In the genomic region with DNA sequence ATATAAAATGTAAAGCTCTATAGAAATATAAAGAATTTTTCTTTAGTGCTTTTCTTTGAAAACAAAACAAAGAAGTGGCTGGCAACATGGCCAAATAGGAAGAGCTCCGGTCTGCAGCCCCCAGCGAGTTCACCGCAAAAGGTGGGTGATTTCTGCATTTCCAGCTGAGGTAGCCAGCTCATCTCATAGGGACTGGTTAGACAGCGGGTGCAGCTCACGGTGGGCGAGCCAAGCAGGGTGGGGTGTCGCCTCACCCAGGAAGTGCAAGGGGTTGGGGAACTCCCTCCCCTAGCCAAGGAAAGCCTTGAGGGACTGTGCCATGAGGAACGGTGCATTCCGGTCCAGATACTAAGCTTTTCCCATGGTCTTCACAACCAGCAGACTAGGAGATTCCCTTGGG, we compare ENCODE assay signal across 28 cellular contexts. TPM values are rescaled to one million over a fixed set of nuclear protein-coding genes. Genes with fewer than 3 reads are reported as not detected.
"Had no signal": no experiment of that assay in that cellular context is flagged by ENCODE, and none has a peak within 500 bp of the region (broad histone marks: within the 10 kb centered on the region; RNA-seq: fewer than 3 reads in every experiment).

No MANE protein-coding gene starts in this region.

- H3K4me1 Mint-ChIP-seq: stimulated activated memory B cell treated with anti-CD40 and anti-IgM and Interleukin-4, amounts not matched to agents 10 μg/mL and 1 μg/mL and 100 μg/mL, for 72 hours; stimulated activated naive B cell treated with anti-CD40 and anti-IgM and Interleukin-4, amounts not matched to agents 10 μg/mL and 1 μg/mL and 100 μg/mL, for 72 hours had no signal

- H3K27ac ChIP-seq: stomach, suprapubic skin, testis, thoracic aorta, thyroid gland, tibial artery, tibial nerve, transverse colon, upper lobe of left lung, upper lobe of right lung, uterus, vagina had no signal

- H3K27me3 Mint-ChIP-seq: stimulated activated naive CD8-positive, alpha-beta T cell treated with anti-CD3 and anti-CD28 coated beads, Interleukin-15, Interleukin-2, amounts not matched to agents 100 ng/mL and 50 ng/mL, for 24 hours had no signal

- H3K4me3 Mint-ChIP-seq: stimulated activated effector memory CD8-positive, alpha-beta T cell treated with anti-CD3 and anti-CD28 coated beads, Interleukin-12 subunit alpha, Interleukin-12 subunit beta, amount 100 ng/mL, for 72 hours; stimulated activated memory B cell treated with anti-CD40 and anti-IgM and Interleukin-4, amounts not matched to agents 10 μg/mL and 1 μg/mL and 100 μg/mL, for 72 hours; stimulated activated naive B cell treated with anti-CD40 and anti-IgM and Interleukin-4, amounts not matched to agents 10 μg/mL and 1 μg/mL and 100 μg/mL, for 72 hours; stimulated activated naive CD8-positive, alpha-beta T cell treated with anti-CD3 and anti-CD28 coated beads, Interleukin-15, amount 100 ng/mL, for 72 hours; stimulated activated naive CD8-positive, alpha-beta T cell treated with anti-CD3 and anti-CD28 coated beads, Interleukin-15, Interleukin-2, amounts not matched to agents 100 ng/mL and 50 ng/mL, for 24 hours; type B pancreatic cell had no signal

- H3K36me3 ChIP-seq: stomach, suprapubic skin, thoracic aorta, thyroid gland, tibial artery, tibial nerve, transverse colon, upper lobe of left lung, upper lobe of right lung, uterus, vagina had no signal

- H3K9me3 Mint-ChIP-seq: stimulated activated memory B cell treated with anti-CD40 and anti-IgM and Interleukin-4, amounts not matched to agents 10 μg/mL and 1 μg/mL and 100 μg/mL, for 72 hours; stimulated activated naive B cell treated with anti-CD40 and anti-IgM and Interleukin-4, amounts not matched to agents 10 μg/mL and 1 μg/mL and 100 μg/mL, for 72 hours; stimulated activated naive CD8-positive, alpha-beta T cell treated with anti-CD3 and anti-CD28 coated beads, Interleukin-15, Interleukin-2, amounts not matched to agents 100 ng/mL and 50 ng/mL, for 24 hours had no signal

- ATAC-seq: stimulated activated effector memory CD8-positive, alpha-beta T cell treated with anti-CD3 and anti-CD28 coated beads, Interleukin-12 subunit alpha, Interleukin-12 subunit beta, amount 100 ng/mL, for 72 hours; stimulated activated memory B cell treated with anti-CD40 and anti-IgM and Interleukin-4, amounts not matched to agents 10 μg/mL and 1 μg/mL and 100 μg/mL, for 72 hours; stimulated activated naive B cell treated with anti-CD40 and anti-IgM and Interleukin-4, amounts not matched to agents 10 μg/mL and 1 μg/mL and 100 μg/mL, for 72 hours; stimulated activated naive CD8-positive, alpha-beta T cell treated with anti-CD3 and anti-CD28 coated beads, Interleukin-15, amount 100 ng/mL, for 72 hours; stimulated activated naive CD8-positive, alpha-beta T cell treated with anti-CD3 and anti-CD28 coated beads, Interleukin-15, Interleukin-2, amounts not matched to agents 100 U/mL and 50 U/mL, for 24 hours; upper lobe of right lung had no signal

- H3K4me1 ChIP-seq: stomach, suprapubic skin, testis, thyroid gland, tibial artery, tibial nerve, transverse colon, upper lobe of left lung, upper lobe of right lung, uterus, vagina had no signal

- H3K4me3 ChIP-seq: stomach, suprapubic skin, testis, thoracic aorta, thyroid gland, tibial artery, tibial nerve, transverse colon, upper lobe of left lung, upper lobe of right lung, uterus, vagina had no signal

- H3K36me3 Mint-ChIP-seq: stimulated activated effector memory CD8-positive, alpha-beta T cell treated with anti-CD3 and anti-CD28 coated beads, Interleukin-12 subunit alpha, Interleukin-12 subunit beta, amount 100 ng/mL, for 72 hours; stimulated activated memory B cell treated with anti-CD40 and anti-IgM and Interleukin-4, amounts not matched to agents 10 μg/mL and 1 μg/mL and 100 μg/mL, for 72 hours; stimulated activated naive B cell treated with anti-CD40 and anti-IgM and Interleukin-4, amounts not matched to agents 10 μg/mL and 1 μg/mL and 100 μg/mL, for 72 hours; type B pancreatic cell had no signal

- H3K9me3 ChIP-seq: stomach, testis, thoracic aorta, thyroid gland, tibial artery, tibial nerve, transverse colon, upper lobe of left lung, upper lobe of right lung, uterus, vagina had no signal

- H3K27me3 ChIP-seq: stomach, suprapubic skin, testis, thyroid gland, tibial artery, tibial nerve, transverse colon, upper lobe of left lung, upper lobe of right lung, uterus, vagina had no signal

- H3K27ac Mint-ChIP-seq: stimulated activated effector memory CD8-positive, alpha-beta T cell treated with anti-CD3 and anti-CD28 coated beads, Interleukin-12 subunit alpha, Interleukin-12 subunit beta, amount 100 ng/mL, for 72 hours; stimulated activated memory B cell treated with anti-CD40 and anti-IgM and Interleukin-4, amounts not matched to agents 10 μg/mL and 1 μg/mL and 100 μg/mL, for 72 hours; stimulated activated naive B cell treated with anti-CD40 and anti-IgM and Interleukin-4, amounts not matched to agents 10 μg/mL and 1 μg/mL and 100 μg/mL, for 72 hours; stimulated activated naive CD8-positive, alpha-beta T cell treated with anti-CD3 and anti-CD28 coated beads, Interleukin-15, Interleukin-2, amounts not matched to agents 100 ng/mL and 50 ng/mL, for 24 hours; type B pancreatic cell had no signal

- DNase-seq: stimulated activated CD4-positive, alpha-beta T cell treated with anti-CD3 and anti-CD28 coated beads, Interleukin-2, amount 100 ng/mL, for 48 hours; stimulated activated CD4-positive, alpha-beta T cell treated with anti-CD3 and anti-CD28 coated beads, Interleukin-4, amount 100 ng/mL, for 1 hour; stimulated activated CD4-positive, alpha-beta T cell treated with anti-CD3 and anti-CD28 coated beads, Interleukin-4, amount 100 ng/mL, for 24 hours; stimulated activated CD4-positive, alpha-beta T cell treated with anti-CD3 and anti-CD28 coated beads, Interleukin-4, amount 100 ng/mL, for 4 hours; stimulated activated CD8-positive, alpha-beta memory T cell treated with anti-CD3 and anti-CD28 coated beads, Interleukin-4, amount 100 ng/mL, for 48 hours; stimulated activated naive B cell treated with anti-CD40 and anti-IgM and Interleukin-4, amounts not matched to agents 10 μg/mL and 1 μg/mL and 100 μg/mL, for 72 hours; stimulated activated naive CD4-positive, alpha-beta T cell; stimulated activated naive CD4-positive, alpha-beta T cell treated with Interleukin-2 at 50 U/mL for 16 hours; stimulated activated naive CD8-positive, alpha-beta T cell treated with anti-CD3 and anti-CD28 coated beads, Interleukin-15, amount 100 ng/mL, for 72 hours; stimulated activated naive CD8-positive, alpha-beta T cell treated with anti-CD3 and anti-CD28 coated beads, Interleukin-15, Interleukin-2, amounts not matched to agents 100 U/mL and 50 U/mL, for 24 hours; stomach; substantia nigra; testis; thyroid gland; tibial artery; transverse colon; upper lobe of right lung; uterus had no signal

RNA-seq across cellular contexts. Expression of a gene that starts 21.0 kb away (rescaled TPM):
- total RNA-seq: temporal lobe, tibial nerve, upper lobe of right lung, vagina had no signal
